In genomic region chr1:28737245-28738137, GRCh38 we compare ENCODE assay signal across 8 cellular contexts. TPM values are rescaled to one million over a fixed set of nuclear protein-coding genes. Genes with fewer than 3 reads are reported as not detected.
A peak's percentile ranks its signal among the peaks of the same experiment; 100 is the strongest.
DNase-seq lines count a peak whose midpoint lies in the region; FAIRE-seq and TF ChIP-seq lines count a peak whose summit lies in the region.

No MANE protein-coding gene starts in this region.

- CTCF ChIA-PET in BJ (lab: Yijun Ruan, JAX) (interaction anchor here (0.6 to 2.8 kb wide), 17 partner anchors 9 to 704 kb away, joined by 3 to 35 read pairs (median 4); partner anchors contain the start of gene GMEB1), RWPE1 (lab: Yijun Ruan, JAX) (interaction anchor here (0.6 to 1.5 kb wide), 10 partner anchors 11 to 516 kb away, joined by 3 to 8 read pairs (median 4); partner anchors contain the start of gene TAF12)

- POLR2A ChIA-PET in BJ (lab: Charles Lee), result interaction anchor here (0.6 to 0.9 kb wide), 4 partner anchors 18 to 94 kb away, joined by 4 to 18 read pairs (median 10); partner anchors contain the start of genes RNU11 and TAF12
- POLR2A ChIA-PET in RWPE1 (lab: Yijun Ruan, JAX; ENCODE audit: low non-redundant PET), result interaction anchor here (1.0 kb wide), 1 partner anchor 95 kb away, joined by 3 read pairs; the partner anchor contains the start of gene TAF12

- peak overlapping the region; percentile 91 for H3K4me3 ChIP-seq in BJ (ENCODE audit: low read depth, low read length)
- H3K4me3 ChIP-seq in HUES48 (ENCODE audit: low read depth, low read length), result peak overlapping the region; percentile 73
- H3K4me3 ChIP-seq in cardiac muscle cell, result peak overlapping the region; percentile 91
- peak overlapping the region; percentile 52 to 74 for H3K4me3 ChIP-seq in prostate gland

- H3K9ac ChIP-seq in HUES48 (ENCODE audit: low read depth, low read length), result peak overlapping the region; percentile 99

- TF ChIP-seq CTCF in BJ (IDR thresholded peaks at IDR 0.05; ENCODE audit: insufficient read depth, low read depth, low read length), result no peak
- no peak for TF ChIP-seq CTCF in RWPE1 (conservative IDR thresholded peaks at IDR 0.05; ENCODE audit: low read depth)
- no peak for TF ChIP-seq CTCF in cardiac muscle cell (IDR thresholded peaks at IDR 0.05; ENCODE audit: low read depth, low read length)
- no peak for TF ChIP-seq CTCF in prostate gland (IDR thresholded peaks at IDR 0.05)

- H3K4me1 ChIP-seq in HUES48 (ENCODE audit: control insufficient read depth, insufficient read depth, low read length) (peaks cover 20% of the 10 kb centered on the region), cardiac muscle cell (ENCODE audit: low read depth) (peaks cover 21% of the 10 kb centered on the region), prostate gland (replicated peaks) (peaks cover 5% of the 10 kb centered on the region)

- no peaks in the 10 kb centered on the region for H3K9me3 ChIP-seq in HUES48 (ENCODE audit: control insufficient read depth, insufficient read depth, low read length)
- no peaks in the 10 kb centered on the region for H3K9me3 ChIP-seq in cardiac muscle cell (ENCODE audit: low read depth)
- H3K9me3 ChIP-seq in prostate gland, result no peaks in the 10 kb centered on the region

- no peak for TF ChIP-seq POLR2A in prostate gland (IDR thresholded peaks at IDR 0.05)

- WGBS in prostate gland, result under 1% methylated on average over 62 of the region's 62 CpGs

- H3K27me3 ChIP-seq in BJ (ENCODE audit: control insufficient read depth, insufficient read depth, low read length) (no peaks in the 10 kb centered on the region), HUES48 (ENCODE audit: control insufficient read depth, insufficient read depth, low read length) (no peaks in the 10 kb centered on the region), cardiac muscle cell (no peaks in the 10 kb centered on the region), prostate gland (replicated peaks; ENCODE audit: insufficient read depth) (no peaks in the 10 kb centered on the region)

- H3K36me3 ChIP-seq in BJ (ENCODE audit: control insufficient read depth, insufficient read depth, low read length) (peaks cover 7% of the 10 kb centered on the region), HUES48 (ENCODE audit: control insufficient read depth, insufficient read depth, low read length) (peaks cover 41% of the 10 kb centered on the region), cardiac muscle cell (peaks cover 33% of the 10 kb centered on the region), prostate gland (peaks cover under 1 to 18% of the 10 kb centered on the region in 2 donors)

- H3K27ac ChIP-seq in HUES48 (ENCODE audit: low read depth, low read length) (peak overlapping the region; percentile 99), RWPE1 (peak overlapping the region; percentile 92), cardiac muscle cell (peak overlapping the region; percentile 99), prostate gland (peak overlapping the region; percentile 82 to 89)

- intact Hi-C loops in prostate gland (cut with DNase I), result loop anchor here (2.0 kb wide), 2 partner anchors 69 to 95 kb away; partner anchors contain the start of genes GMEB1 and TAF12

- DNase-seq in BJ (ENCODE audit: low read depth), result no peak
- peak; percentile 36 for DNase-seq in GM19239 (ENCODE audit: insufficient read length, low spot score)
- peak; percentile 55 for DNase-seq in RWPE1 (ENCODE audit: low spot score)
- peak; percentile 45 for DNase-seq in activated naive CD4-positive, alpha-beta T cell treated with anti-CD3 and anti-CD28 coated beads, Interleukin-2, amount 50 U/mL, for 16 hours
- DNase-seq in cardiac muscle cell (ENCODE audit: low read depth in 1 of 2, low spot score in 1 of 2), result peak; percentile 59 to 72
- peak; percentile 11 for DNase-seq in prostate gland (ENCODE audit: low spot score)
- DNase-seq in urothelium cell line (ENCODE audit: low spot score), result peak; percentile 55

- peak; percentile 76 for FAIRE-seq in GM19239 (lab: Jason Lieb, UNC)
- no peak for FAIRE-seq in urothelium cell line (lab: Jason Lieb, UNC)

RNA-seq across cellular contexts. Expression of gene YTHDF2, which starts 0.8 kb away (rescaled TPM):
- 45.9 and 68.2 TPM in 2 replicates for polyA plus RNA-seq in BJ (2011; rRNA removed)
- polyA minus RNA-seq in BJ (2011; rRNA and poly(A)+ RNA removed), result 77.9 and 86.8 TPM in 2 replicates
- total RNA-seq in cardiac muscle cell, result 53.7 and 62.8 TPM in 2 replicates
- 84.0 and 88.1 TPM in 2 replicates for polyA plus RNA-seq in cardiac muscle cell
- total RNA-seq in prostate gland, result 10 to 100 TPM; 51.5 to 86.5 TPM
